In genomic region chr19:19406878-19407639, GRCh38 we compare ENCODE assay signal across 7 cellular contexts. TPM values are rescaled to one million over a fixed set of nuclear protein-coding genes. Genes with fewer than 3 reads are reported as not detected.
DNase-seq lines count a peak whose midpoint lies in the region; FAIRE-seq and TF ChIP-seq lines count a peak whose summit lies in the region.

No MANE protein-coding gene starts in this region.

- H3K4me1 ChIP-seq in KMS-11 (ENCODE audit: low read depth, poor library complexity, severe bottlenecking) (peaks cover 44% of the 10 kb centered on the region), mucosa of rectum (ENCODE audit: control insufficient read depth in 2 of 2, insufficient read depth in 2 of 2, low read length in 2 of 2) (peaks cover 22% of the 10 kb centered on the region in 2 donors), testis (peaks cover 55% of the 10 kb centered on the region)

- WGBS in testis, 2 donors: 3 to 4% methylated on average over 12 of the region's 12 CpGs

- DNase-seq in GM12891 (ENCODE audit: insufficient read length, low spot score): no peak
- peak; percentile 43 for DNase-seq in activated CD4-positive, alpha-beta T cell treated with anti-CD3 and anti-CD28 coated beads for 1 hour
- DNase-seq in effector CD4-positive, alpha-beta T cell: peak; percentile 36
- peak; percentile 68 for DNase-seq in testis
- DNase-seq in NCI-H774 (lab: John Stamatoyannopoulos, UW): no peak

- intact Hi-C loops in testis (cut with DNase I; ENCODE audit: low total_unique reads): no loop called here

- H3K4me3 ChIP-seq in KMS-11 (IDR thresholded peaks at IDR 0.05; ENCODE audit: insufficient read depth, low read depth, low read length) (no peak overlapping the region), mucosa of rectum (ENCODE audit: low read length in 2 of 2) (peak overlapping the region; percentile 51 to 83), testis (peak overlapping the region; percentile 93 to 94)

- H3K4me2 ChIP-seq in KMS-11: peak overlapping the region; percentile 92

- no peak for TF ChIP-seq POLR2A in GM12891 (IDR thresholded peaks at IDR 0.05; ENCODE audit: low read depth, low read length)
- no peak for TF ChIP-seq POLR2A in testis (IDR thresholded peaks at IDR 0.05)

- H3K79me2 ChIP-seq in KMS-11 (ENCODE audit: insufficient read depth, low read depth): peaks cover 53% of the 10 kb centered on the region

- peak; percentile 78 for FAIRE-seq in GM12891 (lab: Jason Lieb, UNC)

- no peaks in the 10 kb centered on the region for H3K36me3 ChIP-seq in KMS-11 (ENCODE audit: insufficient read depth)
- peaks cover 0 to 3% of the 10 kb centered on the region in 2 donors for H3K36me3 ChIP-seq in mucosa of rectum (ENCODE audit: control insufficient read depth in 2 of 2, insufficient read depth in 2 of 2, low read length in 2 of 2)
- no peaks in the 10 kb centered on the region for H3K36me3 ChIP-seq in testis (ENCODE audit: low read depth, missing control alignments)

- TF ChIP-seq CTCF in KMS-11 (conservative IDR thresholded peaks at IDR 0.05; ENCODE audit: low read depth, low read length) (no peak), testis (IDR thresholded peaks at IDR 0.05) (peak in 2 of 3 experiments; percentile 11 to 21)

- H3K9me3 ChIP-seq in mucosa of rectum (ENCODE audit: control insufficient read depth in 2 of 2, low read length in 2 of 2) (no peaks in the 10 kb centered on the region), testis (no peaks in the 10 kb centered on the region)

- H4K20me1 ChIP-seq in KMS-11 (ENCODE audit: insufficient read depth): peaks cover 29% of the 10 kb centered on the region

- H3K9ac ChIP-seq in KMS-11 (peak overlapping the region; percentile 76; the same call in 1 of the 2 replicates), mucosa of rectum (ENCODE audit: low read depth in 1 of 2, low read length in 2 of 2) (peak overlapping the region; percentile 61 to 81)

- no peak overlapping the region for H2AFZ ChIP-seq in KMS-11 (ENCODE audit: low read depth)

- no peaks in the 10 kb centered on the region for H3K27me3 ChIP-seq in KMS-11 (ENCODE audit: insufficient read depth, low read depth)
- no peaks in the 10 kb centered on the region for H3K27me3 ChIP-seq in mucosa of rectum (ENCODE audit: control insufficient read depth in 2 of 2, insufficient read depth in 2 of 2, low read length in 2 of 2)
- no peaks in the 10 kb centered on the region for H3K27me3 ChIP-seq in testis

- H3K27ac ChIP-seq in KMS-11: peak overlapping the region; percentile 35; the same call in 1 of the 2 replicates
- peak overlapping the region; percentile 87 to 91 for H3K27ac ChIP-seq in mucosa of rectum (ENCODE audit: low read depth in 2 of 2, low read length in 2 of 2)
- peak overlapping the region; percentile 23 to 93 for H3K27ac ChIP-seq in testis

TF ChIP-seq in GM12891, 5 proteins besides CTCF, POLR2A, EP300 and RAD21:
- TF ChIP-seq TAF1 (IDR thresholded peaks at IDR 0.05; ENCODE audit: low read depth, low read length) (no peak), POU2F2 (IDR thresholded peaks at IDR 0.05; ENCODE audit: low read depth, low read length) (no peak)

RNA-seq across cellular contexts. Expression of gene GATAD2A, which starts 1.6 kb away (rescaled TPM):
- polyA plus RNA-seq in GM12891 (2012; ENCODE audit: low read depth, missing spikeins): 24.8 TPM
- 100 to 1,000 TPM; 163 to 197 TPM for total RNA-seq in testis
- polyA plus RNA-seq in testis (ENCODE audit: insufficient read depth, low read depth, low replicate concordance): 109 TPM

Comparison
In these comparisons a context has a peak if more than half of its experiments do, and no peak if none do; other contexts are left out.
1. DNase-seq: peak in activated CD4-positive, alpha-beta T cell treated with anti-CD3 and anti-CD28 coated beads for 1 hour (single experiment), effector CD4-positive, alpha-beta T cell (single experiment) and testis (single experiment); none in GM12891 (single experiment) and NCI-H774 (single experiment).
2. H3K27ac ChIP-seq: peak in every context shown above with its lines; median percentile 89 in mucosa of rectum; 58 in testis; 35 in KMS-11.